Comparison of ENCODE assay signal across 2 cellular contexts in the genomic region with DNA sequence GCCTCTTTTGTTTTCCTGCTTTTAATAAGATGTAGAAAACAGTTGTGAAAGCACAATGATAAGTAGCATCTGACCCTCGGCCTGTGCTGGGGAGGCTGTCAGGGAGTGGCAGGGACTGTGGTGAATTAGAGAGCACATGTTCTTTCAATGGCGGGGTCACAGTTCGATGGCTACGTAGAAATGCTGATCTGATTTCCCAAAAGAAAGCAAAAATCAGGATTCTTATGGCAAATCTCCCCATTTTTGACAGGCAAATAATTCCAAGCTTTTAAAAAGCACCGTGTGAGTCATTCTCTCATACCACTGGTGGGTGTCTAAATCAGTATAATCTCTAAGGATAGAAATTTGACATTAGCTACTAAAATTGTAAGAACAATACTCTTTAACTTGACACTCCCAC.
TF ChIP-seq lines count a peak whose summit lies in the region.

No MANE protein-coding gene starts in this region.

TF ChIP-seq in SK-N-SH, 30 proteins besides CTCF, POLR2A, EP300 and RAD21:
- no peak for TF ChIP-seq RXRA (IDR thresholded peaks at IDR 0.05; ENCODE audit: borderline replicate concordance, low read depth)
- TF ChIP-seq, protein P1, sequence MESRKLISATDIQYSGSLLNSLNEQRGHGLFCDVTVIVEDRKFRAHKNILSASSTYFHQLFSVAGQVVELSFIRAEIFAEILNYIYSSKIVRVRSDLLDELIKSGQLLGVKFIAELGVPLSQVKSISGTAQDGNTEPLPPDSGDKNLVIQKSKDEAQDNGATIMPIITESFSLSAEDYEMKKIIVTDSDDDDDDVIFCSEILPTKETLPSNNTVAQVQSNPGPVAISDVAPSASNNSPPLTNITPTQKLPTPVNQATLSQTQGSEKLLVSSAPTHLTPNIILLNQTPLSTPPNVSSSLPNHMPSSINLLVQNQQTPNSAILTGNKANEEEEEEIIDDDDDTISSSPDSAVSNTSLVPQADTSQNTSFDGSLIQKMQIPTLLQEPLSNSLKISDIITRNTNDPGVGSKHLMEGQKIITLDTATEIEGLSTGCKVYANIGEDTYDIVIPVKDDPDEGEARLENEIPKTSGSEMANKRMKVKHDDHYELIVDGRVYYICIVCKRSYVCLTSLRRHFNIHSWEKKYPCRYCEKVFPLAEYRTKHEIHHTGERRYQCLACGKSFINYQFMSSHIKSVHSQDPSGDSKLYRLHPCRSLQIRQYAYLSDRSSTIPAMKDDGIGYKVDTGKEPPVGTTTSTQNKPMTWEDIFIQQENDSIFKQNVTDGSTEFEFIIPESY (IDR thresholded peaks at IDR 0.05; ENCODE audit: borderline replicate concordance, low read depth) = no peak
- TF ChIP-seq TCF12 (IDR thresholded peaks at IDR 0.05) = no peak
- TF ChIP-seq JUND (IDR thresholded peaks at IDR 0.05) = no peak
- no peak for TF ChIP-seq FOSL2 (IDR thresholded peaks at IDR 0.05; ENCODE audit: borderline replicate concordance, low read depth)
- TF ChIP-seq MXI1 (IDR thresholded peaks at IDR 0.05; ENCODE audit: low read depth, low read length) = no peak
- no peak for TF ChIP-seq SIN3A (IDR thresholded peaks at IDR 0.05; ENCODE audit: borderline replicate concordance, low read depth, low read length)
- no peak for TF ChIP-seq FOXJ3 (CRISPR knock-in tag; IDR thresholded peaks at IDR 0.05)
- no peak for TF ChIP-seq RFX5 (IDR thresholded peaks at IDR 0.05; ENCODE audit: low read length)
- TF ChIP-seq GATA2 (CRISPR knock-in tag; IDR thresholded peaks at IDR 0.05) = no peak
- TF ChIP-seq, protein P2, sequence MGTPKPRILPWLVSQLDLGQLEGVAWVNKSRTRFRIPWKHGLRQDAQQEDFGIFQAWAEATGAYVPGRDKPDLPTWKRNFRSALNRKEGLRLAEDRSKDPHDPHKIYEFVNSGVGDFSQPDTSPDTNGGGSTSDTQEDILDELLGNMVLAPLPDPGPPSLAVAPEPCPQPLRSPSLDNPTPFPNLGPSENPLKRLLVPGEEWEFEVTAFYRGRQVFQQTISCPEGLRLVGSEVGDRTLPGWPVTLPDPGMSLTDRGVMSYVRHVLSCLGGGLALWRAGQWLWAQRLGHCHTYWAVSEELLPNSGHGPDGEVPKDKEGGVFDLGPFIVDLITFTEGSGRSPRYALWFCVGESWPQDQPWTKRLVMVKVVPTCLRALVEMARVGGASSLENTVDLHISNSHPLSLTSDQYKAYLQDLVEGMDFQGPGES (IDR thresholded peaks at IDR 0.05; ENCODE audit: low read depth, low read length) = no peak
- TF ChIP-seq, protein P3, sequence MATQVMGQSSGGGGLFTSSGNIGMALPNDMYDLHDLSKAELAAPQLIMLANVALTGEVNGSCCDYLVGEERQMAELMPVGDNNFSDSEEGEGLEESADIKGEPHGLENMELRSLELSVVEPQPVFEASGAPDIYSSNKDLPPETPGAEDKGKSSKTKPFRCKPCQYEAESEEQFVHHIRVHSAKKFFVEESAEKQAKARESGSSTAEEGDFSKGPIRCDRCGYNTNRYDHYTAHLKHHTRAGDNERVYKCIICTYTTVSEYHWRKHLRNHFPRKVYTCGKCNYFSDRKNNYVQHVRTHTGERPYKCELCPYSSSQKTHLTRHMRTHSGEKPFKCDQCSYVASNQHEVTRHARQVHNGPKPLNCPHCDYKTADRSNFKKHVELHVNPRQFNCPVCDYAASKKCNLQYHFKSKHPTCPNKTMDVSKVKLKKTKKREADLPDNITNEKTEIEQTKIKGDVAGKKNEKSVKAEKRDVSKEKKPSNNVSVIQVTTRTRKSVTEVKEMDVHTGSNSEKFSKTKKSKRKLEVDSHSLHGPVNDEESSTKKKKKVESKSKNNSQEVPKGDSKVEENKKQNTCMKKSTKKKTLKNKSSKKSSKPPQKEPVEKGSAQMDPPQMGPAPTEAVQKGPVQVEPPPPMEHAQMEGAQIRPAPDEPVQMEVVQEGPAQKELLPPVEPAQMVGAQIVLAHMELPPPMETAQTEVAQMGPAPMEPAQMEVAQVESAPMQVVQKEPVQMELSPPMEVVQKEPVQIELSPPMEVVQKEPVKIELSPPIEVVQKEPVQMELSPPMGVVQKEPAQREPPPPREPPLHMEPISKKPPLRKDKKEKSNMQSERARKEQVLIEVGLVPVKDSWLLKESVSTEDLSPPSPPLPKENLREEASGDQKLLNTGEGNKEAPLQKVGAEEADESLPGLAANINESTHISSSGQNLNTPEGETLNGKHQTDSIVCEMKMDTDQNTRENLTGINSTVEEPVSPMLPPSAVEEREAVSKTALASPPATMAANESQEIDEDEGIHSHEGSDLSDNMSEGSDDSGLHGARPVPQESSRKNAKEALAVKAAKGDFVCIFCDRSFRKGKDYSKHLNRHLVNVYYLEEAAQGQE (IDR thresholded peaks at IDR 0.05; ENCODE audit: low read depth, low read length) = no peak
TF ChIP-seq in SK-N-SH: peak in this region for 0.

TF ChIP-seq in SK-N-SH treated with all-trans-retinoic acid at 6 μM for 48 hours, 23 proteins besides CTCF, POLR2A, EP300 and RAD21:
- TF ChIP-seq PPARA (CRISPR knock-in tag; IDR thresholded peaks at IDR 0.05; ENCODE audit: borderline replicate concordance) (no peak), ZFP3 (CRISPR knock-in tag; IDR thresholded peaks at IDR 0.05) (no peak), ZNF565 (CRISPR knock-in tag; conservative IDR thresholded peaks at IDR 0.05; ENCODE audit: low read depth) (no peak), ZNF8 (CRISPR knock-in tag; IDR thresholded peaks at IDR 0.05) (no peak), ZNF70 (CRISPR knock-in tag; IDR thresholded peaks at IDR 0.05) (no peak), GLIS3 (CRISPR knock-in tag; IDR thresholded peaks at IDR 0.05) (no peak), SNAI2 (CRISPR knock-in tag; IDR thresholded peaks at IDR 0.05) (no peak), RARB (CRISPR knock-in tag; IDR thresholded peaks at IDR 0.05) (no peak), OSR1 (CRISPR knock-in tag; IDR thresholded peaks at IDR 0.05) (no peak), ISL1 (CRISPR knock-in tag; IDR thresholded peaks at IDR 0.05) (no peak)
- TF ChIP-seq, protein P4, sequence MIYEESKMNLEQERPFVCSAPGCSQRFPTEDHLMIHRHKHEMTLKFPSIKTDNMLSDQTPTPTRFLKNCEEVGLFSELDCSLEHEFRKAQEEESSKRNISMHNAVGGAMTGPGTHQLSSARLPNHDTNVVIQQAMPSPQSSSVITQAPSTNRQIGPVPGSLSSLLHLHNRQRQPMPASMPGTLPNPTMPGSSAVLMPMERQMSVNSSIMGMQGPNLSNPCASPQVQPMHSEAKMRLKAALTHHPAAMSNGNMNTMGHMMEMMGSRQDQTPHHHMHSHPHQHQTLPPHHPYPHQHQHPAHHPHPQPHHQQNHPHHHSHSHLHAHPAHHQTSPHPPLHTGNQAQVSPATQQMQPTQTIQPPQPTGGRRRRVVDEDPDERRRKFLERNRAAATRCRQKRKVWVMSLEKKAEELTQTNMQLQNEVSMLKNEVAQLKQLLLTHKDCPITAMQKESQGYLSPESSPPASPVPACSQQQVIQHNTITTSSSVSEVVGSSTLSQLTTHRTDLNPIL (CRISPR knock-in tag; IDR thresholded peaks at IDR 0.05; ENCODE audit: low read depth) = no peak
- TF ChIP-seq, protein P5, sequence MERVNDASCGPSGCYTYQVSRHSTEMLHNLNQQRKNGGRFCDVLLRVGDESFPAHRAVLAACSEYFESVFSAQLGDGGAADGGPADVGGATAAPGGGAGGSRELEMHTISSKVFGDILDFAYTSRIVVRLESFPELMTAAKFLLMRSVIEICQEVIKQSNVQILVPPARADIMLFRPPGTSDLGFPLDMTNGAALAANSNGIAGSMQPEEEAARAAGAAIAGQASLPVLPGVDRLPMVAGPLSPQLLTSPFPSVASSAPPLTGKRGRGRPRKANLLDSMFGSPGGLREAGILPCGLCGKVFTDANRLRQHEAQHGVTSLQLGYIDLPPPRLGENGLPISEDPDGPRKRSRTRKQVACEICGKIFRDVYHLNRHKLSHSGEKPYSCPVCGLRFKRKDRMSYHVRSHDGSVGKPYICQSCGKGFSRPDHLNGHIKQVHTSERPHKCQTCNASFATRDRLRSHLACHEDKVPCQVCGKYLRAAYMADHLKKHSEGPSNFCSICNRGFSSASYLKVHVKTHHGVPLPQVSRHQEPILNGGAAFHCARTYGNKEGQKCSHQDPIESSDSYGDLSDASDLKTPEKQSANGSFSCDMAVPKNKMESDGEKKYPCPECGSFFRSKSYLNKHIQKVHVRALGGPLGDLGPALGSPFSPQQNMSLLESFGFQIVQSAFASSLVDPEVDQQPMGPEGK (CRISPR knock-in tag; IDR thresholded peaks at IDR 0.05; ENCODE audit: borderline replicate concordance) = no peak
- TF ChIP-seq, protein P6, sequence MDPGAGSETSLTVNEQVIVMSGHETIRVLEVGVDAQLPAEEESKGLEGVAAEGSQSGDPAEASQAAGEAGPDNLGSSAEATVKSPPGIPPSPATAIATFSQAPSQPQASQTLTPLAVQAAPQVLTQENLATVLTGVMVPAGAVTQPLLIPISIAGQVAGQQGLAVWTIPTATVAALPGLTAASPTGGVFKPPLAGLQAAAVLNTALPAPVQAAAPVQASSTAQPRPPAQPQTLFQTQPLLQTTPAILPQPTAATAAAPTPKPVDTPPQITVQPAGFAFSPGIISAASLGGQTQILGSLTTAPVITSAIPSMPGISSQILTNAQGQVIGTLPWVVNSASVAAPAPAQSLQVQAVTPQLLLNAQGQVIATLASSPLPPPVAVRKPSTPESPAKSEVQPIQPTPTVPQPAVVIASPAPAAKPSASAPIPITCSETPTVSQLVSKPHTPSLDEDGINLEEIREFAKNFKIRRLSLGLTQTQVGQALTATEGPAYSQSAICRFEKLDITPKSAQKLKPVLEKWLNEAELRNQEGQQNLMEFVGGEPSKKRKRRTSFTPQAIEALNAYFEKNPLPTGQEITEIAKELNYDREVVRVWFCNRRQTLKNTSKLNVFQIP (CRISPR knock-in tag; IDR thresholded peaks at IDR 0.05; ENCODE audit: borderline replicate concordance, low read depth) = no peak
